Comparison of ENCODE assay signal across 21 cellular contexts in genomic region chr7:67566101-67566500, GRCh38.
DNase-seq lines count a peak whose midpoint lies in the region.
"Had no signal": no experiment of that assay in that cellular context is flagged by ENCODE, and none has a peak within 500 bp of the region (broad histone marks: within the 10 kb centered on the region; RNA-seq: fewer than 3 reads in every experiment).

No MANE protein-coding gene starts in this region.

- DNase-seq in DMS 273 (lab: John Stamatoyannopoulos, UW; ENCODE audit: unreplicated experiment) (peak; percentile 55), DMS 273 treated with DMSO at 0.1 percent for 48 hours (lab: John Stamatoyannopoulos, UW) (no peak), cerebellar cortex (ENCODE audit: low spot score) (peak; percentile 90), middle frontal gyrus (ENCODE audit: extremely low spot score, low spot score) (peak; percentile 71), NCI-H82 (lab: John Stamatoyannopoulos, UW) (no peak), NCI-H1417 treated with DMSO at 0.1 percent for 48 hours (lab: John Stamatoyannopoulos, UW) (no peak), NOMO-1 treated with dmso at 0.1 percent for 144 hours (lab: John Stamatoyannopoulos, UW; ENCODE audit: unreplicated experiment) (no peak)
- DNase-seq in stimulated activated CD4-positive, alpha-beta T cell treated with anti-CD3 and anti-CD28 coated beads, Interleukin-2, amount 100 ng/mL, for 48 hours: no peak
- DNase-seq: ACHN; CD4-positive, CD25-positive, alpha-beta regulatory T cell; GDM1; GOT3; HFFc6; KBM-7; MV-4-11; NCI-H1105; NCI-H146; NCI-H2081 treated with DMSO at 0.1 percent for 48 hours; NCI-H526; Right ventricle myocardium superior; RPMI8226 had no signal

Comparison
In these comparisons a context has a peak if more than half of its experiments do, and no peak if none do; other contexts are left out.
1. DNase-seq: peak in DMS 273 (single experiment), cerebellar cortex (single experiment) and middle frontal gyrus (single experiment); none in DMS 273 treated with DMSO at 0.1 percent for 48 hours (single experiment), NCI-H82 (single experiment), NCI-H1417 treated with DMSO at 0.1 percent for 48 hours (single experiment), stimulated activated CD4-positive, alpha-beta T cell treated with anti-CD3 and anti-CD28 coated beads, Interleukin-2, amount 100 ng/mL, for 48 hours (0 of 2) and NOMO-1 treated with dmso at 0.1 percent for 144 hours (single experiment).